16 cellular contexts compared by ENCODE assay signal in the genomic region with DNA sequence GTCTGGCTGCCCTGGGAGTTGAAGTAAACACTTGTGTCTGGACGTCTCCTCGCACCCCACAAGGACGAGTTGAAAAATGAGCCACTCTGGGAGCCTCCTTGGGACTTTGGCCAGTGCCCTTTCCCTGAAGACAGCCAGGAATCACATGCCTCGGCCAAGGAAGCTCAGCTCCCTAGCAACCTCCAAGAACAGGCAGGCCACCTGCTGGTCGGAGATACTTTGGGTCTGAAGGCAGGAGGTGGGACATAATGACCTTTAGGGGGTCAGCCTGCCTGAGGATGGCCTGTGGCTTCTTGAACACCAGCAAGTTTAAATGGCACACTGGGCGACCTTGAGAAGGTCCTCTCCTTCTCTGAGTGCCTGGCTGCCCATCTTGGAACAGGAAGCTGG.
"Had no signal": no experiment of that assay in that cellular context is flagged by ENCODE, and none has a peak within 500 bp of the region (broad histone marks: within the 10 kb centered on the region; RNA-seq: fewer than 3 reads in every experiment).

No MANE protein-coding gene starts in this region.

- ATAC-seq: left cardiac atrium; lower lobe of right lung; naive thymus-derived CD4-positive, alpha-beta T cell had no signal

- H3K36me3 ChIP-seq: esophagus muscularis mucosa, lower lobe of right lung, right atrium auricular region had no signal

- H3K4me3 ChIP-seq: esophagus muscularis mucosa, lower lobe of right lung, right atrium auricular region had no signal

- FAIRE-seq: astrocyte had no signal

- H3K9me3 ChIP-seq: esophagus muscularis mucosa, lower lobe of right lung, right atrium auricular region had no signal

- DNase-seq: activated CD4-positive, alpha-beta T cell treated with anti-CD3 and anti-CD28 coated beads for 1 hour; activated CD4-positive, alpha-beta T cell treated with anti-CD3 and anti-CD28 coated beads, Interleukin-2, amount 50 U/mL, for 4 hours; activated naive CD4-positive, alpha-beta T cell treated with anti-CD3 and anti-CD28 coated beads, Interleukin-2, amount 10 ng/mL, durations not matched to agents 7 days and 5 days; immature natural killer cell; left cardiac atrium; lower lobe of right lung; naive thymus-derived CD4-positive, alpha-beta T cell; stimulated activated CD4-positive, alpha-beta T cell treated with anti-CD3 and anti-CD28 coated beads, Interleukin-15, amount 100 ng/mL, for 24 hours; stimulated activated CD4-positive, alpha-beta T cell treated with anti-CD3 and anti-CD28 coated beads, Interleukin-4, amount 100 ng/mL, for 4 hours; stimulated activated CD8-positive, alpha-beta memory T cell treated with anti-CD3 and anti-CD28 coated beads, Interleukin-4, amount 100 ng/mL, for 48 hours; stimulated activated naive CD4-positive, alpha-beta T cell treated with Interleukin-2 at 50 U/mL for 16 hours; T-helper 1 cell; T1000 had no signal

- H3K27me3 ChIP-seq: right atrium auricular region had no signal

- H3K4me1 ChIP-seq: lower lobe of right lung, right atrium auricular region had no signal

- H3K27ac ChIP-seq: esophagus muscularis mucosa, lower lobe of right lung, right atrium auricular region had no signal
